Comparison of ENCODE assay signal across 5 cellular contexts in genomic region chr6:159427335-159427734, GRCh38.
"Had no signal": no experiment of that assay in that cellular context is flagged by ENCODE, and none has a peak within 500 bp of the region (broad histone marks: within the 10 kb centered on the region; RNA-seq: fewer than 3 reads in every experiment).

No MANE protein-coding gene starts in this region.

- H3K27ac ChIP-seq: HL-60 had no signal

- DNase-seq: IMR-90, KBM-7 had no signal

- FAIRE-seq: HTR-8/SVneo, K562 had no signal

- H3K4me3 ChIP-seq: K562 had no signal

- ATAC-seq: K562 had no signal
